18 cellular contexts compared by ENCODE assay signal in genomic region chr9:8850916-8851315, GRCh38.
DNase-seq lines count a peak whose midpoint lies in the region; ATAC-seq and TF ChIP-seq lines count a peak whose summit lies in the region.
"Had no signal": no experiment of that assay in that cellular context is flagged by ENCODE, and none has a peak within 500 bp of the region (broad histone marks: within the 10 kb centered on the region; RNA-seq: fewer than 3 reads in every experiment).

No MANE protein-coding gene starts in this region.

- peak overlapping the region; percentile 77 for H3K4me3 Mint-ChIP-seq in glutamatergic neuron (ENCODE audit: unreplicated experiment)
- H3K4me3 Mint-ChIP-seq: CD8-positive, alpha-beta memory T cell had no signal

- H3K9me3 Mint-ChIP-seq in glutamatergic neuron (ENCODE audit: unreplicated experiment): peaks cover under 1% of the 10 kb centered on the region

- ATAC-seq in upper lobe of left lung (ENCODE audit: low FRiP score in 2 of 2): no peak

- DNase-seq in DMS 273 (lab: John Stamatoyannopoulos, UW; ENCODE audit: unreplicated experiment): peak; percentile 31
- DNase-seq in DMS 273 treated with DMSO at 0.1 percent for 48 hours (lab: John Stamatoyannopoulos, UW): no peak
- DNase-seq in SHP77 treated with DMSO at 0.1 percent for 48 hours (lab: John Stamatoyannopoulos, UW): peak; percentile 46
- DNase-seq in SHP77 (lab: John Stamatoyannopoulos, UW): no peak
- no peak for DNase-seq in glutamatergic neuron
- DNase-seq in substantia nigra (lab: John Stamatoyannopoulos, UW): no peak
- no peak for DNase-seq in activated naive CD4-positive, alpha-beta T cell (lab: John Stamatoyannopoulos, UW)
- no peak for DNase-seq in upper lobe of left lung
- DNase-seq: CD8-positive, alpha-beta memory T cell; H7; MG63; NCI-H1436; NCI-H2081 treated with DMSO at 0.1 percent for 48 hours; NCI-H446 treated with DMSO at 0.1 percent for 48 hours; PC-9 had no signal

- H3K4me1 ChIP-seq in upper lobe of left lung: no peaks in the 10 kb centered on the region

- H3K27ac ChIP-seq in substantia nigra (ENCODE audit: low read depth, low read length, poor library complexity, severe bottlenecking) (peak overlapping the region; percentile 48), upper lobe of left lung (no peak overlapping the region)
- H3K27ac ChIP-seq: 22Rv1, BLaER1, KMS-11, PC-9 had no signal

- no peaks in the 10 kb centered on the region for H3K36me3 Mint-ChIP-seq in glutamatergic neuron (ENCODE audit: unreplicated experiment)
- H3K36me3 Mint-ChIP-seq: CD8-positive, alpha-beta memory T cell had no signal

- H3K36me3 ChIP-seq in upper lobe of left lung: no peaks in the 10 kb centered on the region
- H3K36me3 ChIP-seq: BLaER1, MG63 had no signal

- TF ChIP-seq CTCF in glutamatergic neuron (IDR thresholded peaks at IDR 0.05; ENCODE audit: partially characterized antibody, unreplicated experiment) (no peak), upper lobe of left lung (IDR thresholded peaks at IDR 0.05) (no peak)

- H3K4me3 ChIP-seq in upper lobe of left lung: no peak overlapping the region
- H3K4me3 ChIP-seq: BLaER1, MG63, PC-9 had no signal

- no peak for TF ChIP-seq POLR2A in upper lobe of left lung (IDR thresholded peaks at IDR 0.05)

- no peaks in the 10 kb centered on the region for H3K27me3 Mint-ChIP-seq in glutamatergic neuron (ENCODE audit: unreplicated experiment)

- H3K4me1 Mint-ChIP-seq in glutamatergic neuron (ENCODE audit: low read depth, unreplicated experiment): peaks cover 56% of the 10 kb centered on the region
- H3K4me1 Mint-ChIP-seq: CD8-positive, alpha-beta memory T cell had no signal

- peak overlapping the region; percentile 77 for H3K27ac Mint-ChIP-seq in glutamatergic neuron (ENCODE audit: unreplicated experiment)
- H3K27ac Mint-ChIP-seq: CD8-positive, alpha-beta memory T cell had no signal

- H3K9me3 ChIP-seq in upper lobe of left lung: no peaks in the 10 kb centered on the region
- H3K9me3 ChIP-seq: BLaER1, MG63 had no signal

- H3K27me3 ChIP-seq in upper lobe of left lung: peaks cover 0 to 2% (median 0%) of the 10 kb centered on the region in 4 donors
- H3K27me3 ChIP-seq: BLaER1, MG63 had no signal

- TF ChIP-seq EP300 in upper lobe of left lung (IDR thresholded peaks at IDR 0.05): no peak

Comparison
In these comparisons a context has a peak if more than half of its experiments do, and no peak if none do; other contexts are left out.
1. DNase-seq: peak in DMS 273 (single experiment) and SHP77 treated with DMSO at 0.1 percent for 48 hours (single experiment); none in DMS 273 treated with DMSO at 0.1 percent for 48 hours (single experiment), SHP77 (0 of 2), glutamatergic neuron (single experiment), substantia nigra (0 of 49), activated naive CD4-positive, alpha-beta T cell (0 of 4) and upper lobe of left lung (0 of 2).